In genomic region chr12:65015850-65016249, GRCh38 we compare ENCODE assay signal across 14 cellular contexts.
DNase-seq lines count a peak whose midpoint lies in the region; ATAC-seq and TF ChIP-seq lines count a peak whose summit lies in the region.
"Had no signal": no experiment of that assay in that cellular context is flagged by ENCODE, and none has a peak within 500 bp of the region (broad histone marks: within the 10 kb centered on the region; RNA-seq: fewer than 3 reads in every experiment).

No MANE protein-coding gene starts in this region.

- H3K4me3 Mint-ChIP-seq in GM23338 (no peak overlapping the region), nephron (no peak overlapping the region)
- H3K4me3 Mint-ChIP-seq: CD14-positive monocyte; CD8-positive, alpha-beta T cell had no signal

- no peak overlapping the region for H3K27ac ChIP-seq in GM23338 (ENCODE audit: low read depth)
- H3K27ac ChIP-seq in VCaP, result peak overlapping the region; percentile 65

- DNase-seq in GM23338 (ENCODE audit: low spot score) (no peak), left colon (no peak), NCI-H2196 treated with DMSO at 0.1 percent for 48 hours (lab: John Stamatoyannopoulos, UW; ENCODE audit: unreplicated experiment) (no peak), SKM-1 (lab: John Stamatoyannopoulos, UW; ENCODE audit: unreplicated experiment) (no peak)
- DNase-seq in stimulated activated CD4-positive, alpha-beta T cell treated with anti-CD3 and anti-CD28 coated beads, Interleukin-4, amount 100 ng/mL, for 1 hour, result no peak
- DNase-seq: BE2C; Caco-2; CD8-positive, alpha-beta T cell; DND-41; GDM1 had no signal

- no peaks in the 10 kb centered on the region for H3K36me3 Mint-ChIP-seq in GM23338 (ENCODE audit: low read depth)
- H3K36me3 Mint-ChIP-seq in nephron (ENCODE audit: low read depth), result no peaks in the 10 kb centered on the region
- H3K36me3 Mint-ChIP-seq: CD14-positive monocyte; CD8-positive, alpha-beta T cell had no signal

- no peaks in the 10 kb centered on the region for H3K9me3 Mint-ChIP-seq in GM23338
- H3K9me3 Mint-ChIP-seq in nephron, result no peaks in the 10 kb centered on the region
- H3K9me3 Mint-ChIP-seq: CD8-positive, alpha-beta T cell had no signal

- intact Hi-C loops in left colon (cut with DNase I, micrococcal nuclease), result no loop called here

- no peaks in the 10 kb centered on the region for H3K27me3 ChIP-seq in GM23338 (ENCODE audit: insufficient read depth)

- no peaks in the 10 kb centered on the region for H3F3A ChIP-seq in GM23338 (replicated peaks; ENCODE audit: low read depth)

- H3K4me1 Mint-ChIP-seq in GM23338 (peaks cover 9% of the 10 kb centered on the region; the same call in 2 of the 3 replicates), nephron (peaks cover 17% of the 10 kb centered on the region)
- H3K4me1 Mint-ChIP-seq: CD14-positive monocyte had no signal

- H3K9me2 ChIP-seq in GM23338 (ENCODE audit: insufficient read depth), result peaks cover 18% of the 10 kb centered on the region

- H3K27ac Mint-ChIP-seq in GM23338 (no peak overlapping the region), nephron (peak overlapping the region; percentile 53 to 97 (median 92))
- H3K27ac Mint-ChIP-seq: CD14-positive monocyte; CD8-positive, alpha-beta T cell had no signal

- H2AFZ ChIP-seq in GM23338, result 0 out of 2 replicates have a peak overlapping the region, but pooled peaks have one; percentile 29

- no peak overlapping the region for H3K4me3 ChIP-seq in GM23338
- H3K4me3 ChIP-seq: HAP-1 had no signal

- no peaks in the 10 kb centered on the region for H3K27me3 Mint-ChIP-seq in GM23338 (ENCODE audit: insufficient read depth, low read depth, poor library complexity)
- H3K27me3 Mint-ChIP-seq in nephron (ENCODE audit: low read depth), result peaks cover 4% of the 10 kb centered on the region

- H3K4me1 ChIP-seq in GM23338 (ENCODE audit: insufficient read depth), result peaks cover 2% of the 10 kb centered on the region; the same call in 1 of the 2 replicates
- H3K4me1 ChIP-seq: BE2C, HAP-1 had no signal

- TF ChIP-seq CTCF in GM23338 (conservative IDR thresholded peaks at IDR 0.05; ENCODE audit: low read depth in 2 of 2) (no peak), VCaP (conservative IDR thresholded peaks at IDR 0.05) (no peak), nephron (IDR thresholded peaks at IDR 0.05; ENCODE audit: unreplicated experiment in 3 of 3) (no peak)

- no peaks in the 10 kb centered on the region for H4K20me1 ChIP-seq in GM23338 (replicated peaks; ENCODE audit: insufficient read depth)

- no peak for ATAC-seq in GM23338
- ATAC-seq in left colon, result peak; percentile 89
- ATAC-seq: CD8-positive, alpha-beta T cell had no signal

- no peaks in the 10 kb centered on the region for H3K79me2 ChIP-seq in GM23338 (replicated peaks; ENCODE audit: insufficient read depth)

- H3K4me2 ChIP-seq in GM23338, result no peak overlapping the region

- no peaks in the 10 kb centered on the region for H3K36me3 ChIP-seq in GM23338 (ENCODE audit: insufficient read depth)
- H3K36me3 ChIP-seq: BE2C, HAP-1 had no signal

TF ChIP-seq in GM23338, 12 proteins besides CTCF, POLR2A, EP300 and RAD21 (continues in another document):
- TF ChIP-seq, protein P1, sequence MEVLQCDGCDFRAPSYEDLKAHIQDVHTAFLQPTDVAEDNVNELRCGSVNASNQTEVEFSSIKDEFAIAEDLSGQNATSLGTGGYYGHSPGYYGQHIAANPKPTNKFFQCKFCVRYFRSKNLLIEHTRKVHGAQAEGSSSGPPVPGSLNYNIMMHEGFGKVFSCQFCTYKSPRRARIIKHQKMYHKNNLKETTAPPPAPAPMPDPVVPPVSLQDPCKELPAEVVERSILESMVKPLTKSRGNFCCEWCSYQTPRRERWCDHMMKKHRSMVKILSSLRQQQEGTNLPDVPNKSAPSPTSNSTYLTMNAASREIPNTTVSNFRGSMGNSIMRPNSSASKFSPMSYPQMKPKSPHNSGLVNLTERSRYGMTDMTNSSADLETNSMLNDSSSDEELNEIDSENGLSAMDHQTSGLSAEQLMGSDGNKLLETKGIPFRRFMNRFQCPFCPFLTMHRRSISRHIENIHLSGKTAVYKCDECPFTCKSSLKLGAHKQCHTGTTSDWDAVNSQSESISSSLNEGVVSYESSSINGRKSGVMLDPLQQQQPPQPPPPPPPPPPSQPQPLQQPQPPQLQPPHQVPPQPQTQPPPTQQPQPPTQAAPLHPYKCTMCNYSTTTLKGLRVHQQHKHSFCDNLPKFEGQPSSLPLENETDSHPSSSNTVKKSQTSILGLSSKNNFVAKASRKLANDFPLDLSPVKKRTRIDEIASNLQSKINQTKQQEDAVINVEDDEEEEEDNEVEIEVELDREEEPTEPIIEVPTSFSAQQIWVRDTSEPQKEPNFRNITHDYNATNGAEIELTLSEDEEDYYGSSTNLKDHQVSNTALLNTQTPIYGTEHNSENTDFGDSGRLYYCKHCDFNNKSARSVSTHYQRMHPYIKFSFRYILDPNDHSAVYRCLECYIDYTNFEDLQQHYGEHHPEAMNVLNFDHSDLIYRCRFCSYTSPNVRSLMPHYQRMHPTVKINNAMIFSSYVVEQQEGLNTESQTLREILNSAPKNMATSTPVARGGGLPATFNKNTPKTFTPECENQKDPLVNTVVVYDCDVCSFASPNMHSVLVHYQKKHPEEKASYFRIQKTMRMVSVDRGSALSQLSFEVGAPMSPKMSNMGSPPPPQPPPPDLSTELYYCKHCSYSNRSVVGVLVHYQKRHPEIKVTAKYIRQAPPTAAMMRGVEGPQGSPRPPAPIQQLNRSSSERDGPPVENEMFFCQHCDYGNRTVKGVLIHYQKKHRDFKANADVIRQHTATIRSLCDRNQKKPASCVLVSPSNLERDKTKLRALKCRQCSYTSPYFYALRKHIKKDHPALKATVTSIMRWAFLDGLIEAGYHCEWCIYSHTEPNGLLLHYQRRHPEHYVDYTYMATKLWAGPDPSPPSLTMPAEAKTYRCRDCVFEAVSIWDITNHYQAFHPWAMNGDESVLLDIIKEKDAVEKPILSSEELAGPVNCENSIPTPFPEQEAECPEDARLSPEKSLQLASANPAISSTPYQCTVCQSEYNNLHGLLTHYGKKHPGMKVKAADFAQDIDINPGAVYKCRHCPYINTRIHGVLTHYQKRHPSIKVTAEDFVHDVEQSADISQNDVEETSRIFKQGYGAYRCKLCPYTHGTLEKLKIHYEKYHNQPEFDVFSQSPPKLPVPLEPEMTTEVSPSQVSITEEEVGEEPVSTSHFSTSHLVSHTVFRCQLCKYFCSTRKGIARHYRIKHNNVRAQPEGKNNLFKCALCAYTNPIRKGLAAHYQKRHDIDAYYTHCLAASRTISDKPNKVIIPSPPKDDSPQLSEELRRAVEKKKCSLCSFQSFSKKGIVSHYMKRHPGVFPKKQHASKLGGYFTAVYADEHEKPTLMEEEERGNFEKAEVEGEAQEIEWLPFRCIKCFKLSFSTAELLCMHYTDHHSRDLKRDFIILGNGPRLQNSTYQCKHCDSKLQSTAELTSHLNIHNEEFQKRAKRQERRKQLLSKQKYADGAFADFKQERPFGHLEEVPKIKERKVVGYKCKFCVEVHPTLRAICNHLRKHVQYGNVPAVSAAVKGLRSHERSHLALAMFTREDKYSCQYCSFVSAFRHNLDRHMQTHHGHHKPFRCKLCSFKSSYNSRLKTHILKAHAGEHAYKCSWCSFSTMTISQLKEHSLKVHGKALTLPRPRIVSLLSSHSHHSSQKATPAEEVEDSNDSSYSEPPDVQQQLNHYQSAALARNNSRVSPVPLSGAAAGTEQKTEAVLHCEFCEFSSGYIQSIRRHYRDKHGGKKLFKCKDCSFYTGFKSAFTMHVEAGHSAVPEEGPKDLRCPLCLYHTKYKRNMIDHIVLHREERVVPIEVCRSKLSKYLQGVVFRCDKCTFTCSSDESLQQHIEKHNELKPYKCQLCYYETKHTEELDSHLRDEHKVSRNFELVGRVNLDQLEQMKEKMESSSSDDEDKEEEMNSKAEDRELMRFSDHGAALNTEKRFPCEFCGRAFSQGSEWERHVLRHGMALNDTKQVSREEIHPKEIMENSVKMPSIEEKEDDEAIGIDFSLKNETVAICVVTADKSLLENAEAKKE (CRISPR knock-in tag; IDR thresholded peaks at IDR 0.05), result no peak
- no peak for TF ChIP-seq ZNF114 (CRISPR knock-in tag; IDR thresholded peaks at IDR 0.05)
- no peak for TF ChIP-seq ZNF331 (CRISPR knock-in tag; IDR thresholded peaks at IDR 0.05; ENCODE audit: low read depth)
- TF ChIP-seq NANOG (IDR thresholded peaks at IDR 0.05; ENCODE audit: borderline replicate concordance), result no peak
- TF ChIP-seq ETS1 (IDR thresholded peaks at IDR 0.05), result no peak
- no peak for TF ChIP-seq POLR2AphosphoS5 (IDR thresholded peaks at IDR 0.05; ENCODE audit: low read depth)
- TF ChIP-seq EZH2 (IDR thresholded peaks at IDR 0.05; ENCODE audit: low read depth, unreplicated experiment), result no peak
- TF ChIP-seq JUNB (IDR thresholded peaks at IDR 0.05; ENCODE audit: unreplicated experiment), result no peak
